11 cellular contexts compared by ENCODE assay signal in the genomic region with DNA sequence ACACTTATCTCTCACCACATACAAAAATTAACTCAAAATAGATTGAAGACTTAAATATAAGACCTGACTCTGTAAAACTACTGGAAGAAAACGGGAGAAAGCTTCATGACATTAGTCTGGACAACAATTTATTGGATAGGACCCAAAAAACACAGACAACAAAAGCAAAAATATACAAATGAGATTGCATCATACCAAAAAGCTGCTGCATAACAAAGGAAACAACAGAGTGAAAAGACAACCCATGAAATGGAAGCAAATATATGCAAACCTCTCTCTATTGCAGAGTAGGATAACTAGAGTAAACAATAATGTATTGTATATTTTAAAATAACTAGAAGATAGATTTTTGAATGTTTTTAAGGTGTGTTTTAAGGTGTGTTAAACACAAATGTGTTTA. TPM values are rescaled to one million over a fixed set of nuclear protein-coding genes. Genes with fewer than 3 reads are reported as not detected.
"Had no signal": no experiment of that assay in that cellular context is flagged by ENCODE, and none has a peak within 500 bp of the region (broad histone marks: within the 10 kb centered on the region; RNA-seq: fewer than 3 reads in every experiment).

No MANE protein-coding gene starts in this region.

- H3K9me3 Mint-ChIP-seq: HFFc6 had no signal

- H2AFZ ChIP-seq: GM23248 had no signal

- H3K4me3 ChIP-seq: GM23248, HAP-1 had no signal

- H3K4me3 Mint-ChIP-seq: HFFc6 had no signal

- DNase-seq: GM23248, H7, HFFc6, Karpas-422, KBM-7 had no signal

- H3K27ac Mint-ChIP-seq: HFFc6 had no signal

- H3K9ac ChIP-seq: GM23248, KMS-11 had no signal

- H3K27ac ChIP-seq: GM23248, HL-60, KMS-11 had no signal

- H3K4me2 ChIP-seq: KMS-11 had no signal

- H3K4me1 ChIP-seq: HAP-1 had no signal

- H3K36me3 ChIP-seq: HAP-1 had no signal

- H3K9me3 ChIP-seq: HAP-1 had no signal

- ATAC-seq: HCT116 had no signal

RNA-seq across cellular contexts. Expression of gene MRGPRX2, which starts 11.2 kb away (rescaled TPM):
- total RNA-seq: GM23248, H4, H7, HFFc6, HT1080 had no signal
- polyA plus RNA-seq: GM23248 had no signal
